Comparison of ENCODE assay signal across 15 cellular contexts in genomic region chr2:218870984-218871344, GRCh38. TPM values are rescaled to one million over a fixed set of nuclear protein-coding genes. Genes with fewer than 3 reads are reported as not detected.
DNase-seq lines count a peak whose midpoint lies in the region; ATAC-seq and TF ChIP-seq lines count a peak whose summit lies in the region.
"Had no signal": no experiment of that assay in that cellular context is flagged by ENCODE, and none has a peak within 500 bp of the region (broad histone marks: within the 10 kb centered on the region; RNA-seq: fewer than 3 reads in every experiment).

No MANE protein-coding gene starts in this region.

- no peaks in the 10 kb centered on the region for H3K36me3 ChIP-seq in right atrium auricular region
- peaks cover 4% of the 10 kb centered on the region for H3K36me3 ChIP-seq in OCI-LY3 (replicated peaks; ENCODE audit: low read depth, low read length)
- H3K36me3 ChIP-seq in transverse colon, result no peaks in the 10 kb centered on the region
- no peaks in the 10 kb centered on the region for H3K36me3 ChIP-seq in A673 (ENCODE audit: insufficient read depth, low read length, poor library complexity, severe bottlenecking)

- H3K4me2 ChIP-seq in OCI-LY3 (ENCODE audit: low read length), result peak overlapping the region; percentile 100
- H3K4me2 ChIP-seq: PC-9 had no signal

- peaks cover 0 to 28% of the 10 kb centered on the region in 2 donors for H3K4me1 ChIP-seq in right atrium auricular region
- H3K4me1 ChIP-seq in OCI-LY3 (ENCODE audit: low read length), result peaks cover 28% of the 10 kb centered on the region
- peaks cover 0 to 19% (median 10%) of the 10 kb centered on the region in 4 donors for H3K4me1 ChIP-seq in transverse colon
- H3K4me1 ChIP-seq in A673 (ENCODE audit: insufficient read depth, low read length, poor library complexity, severe bottlenecking), result no peaks in the 10 kb centered on the region

- H3K9me3 ChIP-seq in right atrium auricular region, result no peaks in the 10 kb centered on the region
- H3K9me3 ChIP-seq in OCI-LY3 (ENCODE audit: insufficient read depth, low read length), result no peaks in the 10 kb centered on the region
- no peaks in the 10 kb centered on the region for H3K9me3 ChIP-seq in transverse colon
- H3K9me3 ChIP-seq in A673 (ENCODE audit: low read depth, low read length, poor library complexity, severe bottlenecking), result no peaks in the 10 kb centered on the region

- peaks cover 8 to 27% of the 10 kb centered on the region in 2 donors for H3K27me3 ChIP-seq in right atrium auricular region
- H3K27me3 ChIP-seq in OCI-LY3 (ENCODE audit: low read depth, low read length), result no peaks in the 10 kb centered on the region
- H3K27me3 ChIP-seq in transverse colon, result peaks cover 99% of the 10 kb centered on the region
- H3K27me3 ChIP-seq in A673 (replicated peaks; ENCODE audit: insufficient read depth, low read depth, low read length, poor library complexity), result peaks cover 84% of the 10 kb centered on the region

- peak overlapping the region; percentile 87 for H3K9ac ChIP-seq in OCI-LY3 (ENCODE audit: low read length)

- no peak overlapping the region for H3K27ac ChIP-seq in right atrium auricular region
- H3K27ac ChIP-seq in OCI-LY3 (ENCODE audit: low read length), result peak overlapping the region; percentile 24; the same call in 1 of the 2 replicates
- H3K27ac ChIP-seq in transverse colon, result no peak overlapping the region
- no peak overlapping the region for H3K27ac ChIP-seq in A673 (ENCODE audit: low read depth, low read length, poor library complexity, severe bottlenecking)
- H3K27ac ChIP-seq: PC-9, VCaP had no signal

- intact Hi-C loops in Right ventricle myocardium superior (cut with DNase I), result no loop called here
- intact Hi-C loops in left ventricle myocardium superior (cut with micrococcal nuclease), result no loop called here
- intact Hi-C loops in transverse colon (cut with DNase I; ENCODE audit: low total_unique reads), result no loop called here
- intact Hi-C loops in A673 (cut with micrococcal nuclease; ENCODE audit: unreplicated experiment), result loop anchor here (10.0 kb wide), 1 partner anchor 254 kb away; no protein-coding TSS in a partner anchor

- TF ChIP-seq CTCF in right atrium auricular region (IDR thresholded peaks at IDR 0.05) (no peak), OCI-LY3 (IDR thresholded peaks at IDR 0.05; ENCODE audit: low read depth, low read length) (no peak), transverse colon (IDR thresholded peaks at IDR 0.05) (no peak), A673 (conservative IDR thresholded peaks at IDR 0.05; ENCODE audit: low read depth, low read length) (no peak)

- no peak for TF ChIP-seq EP300 in transverse colon (IDR thresholded peaks at IDR 0.05; ENCODE audit: low read depth)

- DNase-seq in Right ventricle myocardium superior (peak; percentile 70), right atrium auricular region (ENCODE audit: low spot score) (no peak), left ventricle myocardium superior (peak; percentile 53), transverse colon (peak; percentile 27), superior temporal gyrus (ENCODE audit: extremely low spot score) (no peak), SK-N-DZ (ENCODE audit: low spot score) (no peak), A673 (ENCODE audit: low spot score) (no peak)
- DNase-seq: NCI-H1436, nephron progenitor cell, PC-9 had no signal

- peak overlapping the region; percentile 42 for H2AFZ ChIP-seq in OCI-LY3 (ENCODE audit: low read depth, low read length)
- H2AFZ ChIP-seq: PC-9 had no signal

- POLR2A ChIA-PET in A673 (lab: Charles Lee; ENCODE audit: low non-redundant PET), result interaction anchor here (0.7 kb wide), 1 partner anchor 10 kb away, joined by 3 read pairs; no protein-coding TSS in a partner anchor

- peak; percentile 31 for ATAC-seq in Right ventricle myocardium superior (ENCODE audit: poor library complexity)
- no peak for ATAC-seq in left ventricle myocardium superior

- TF ChIP-seq POLR2A in transverse colon (IDR thresholded peaks at IDR 0.05), result no peak

- in situ Hi-C loops in transverse colon (cut with MboI; ENCODE audit: low pct_ligation_motif_present in 1 of 4, low pct_unique_long_range_greater_than_20kb in 1 of 4, low sequenced_read_pairs in 3 of 4), result no loop called here

- CTCF ChIA-PET in A673 (lab: Charles Lee), result interaction anchor here (0.7 to 1.1 kb wide), 2 partner anchors 19 to 58 kb away, joined by 3 read pairs; no protein-coding TSS in a partner anchor

- peak overlapping the region in 1 of 2 donors; percentile 20 for H3K4me3 ChIP-seq in right atrium auricular region
- H3K4me3 ChIP-seq in OCI-LY3 (ENCODE audit: low read length), result peak overlapping the region; percentile 93
- peak overlapping the region in 2 of 4 donors; percentile 16 to 34 for H3K4me3 ChIP-seq in transverse colon
- H3K4me3 ChIP-seq in A673 (ENCODE audit: low read depth, low read length, poor library complexity, severe bottlenecking), result no peak overlapping the region
- H3K4me3 ChIP-seq: PC-9 had no signal

- no peaks in the 10 kb centered on the region for H4K20me1 ChIP-seq in OCI-LY3 (ENCODE audit: insufficient read depth, low read length)

- peaks cover 11% of the 10 kb centered on the region for H3K79me2 ChIP-seq in OCI-LY3 (ENCODE audit: low read length)

- 0% methylated on average over 3 of the region's 18 CpGs; no CpG with 5 or more reads in 1 of the 2 donors for WGBS in transverse colon (ENCODE audit: low coverage in 1 of 2), 2 donors

- BruUV-seq in A673 (replicated peaks; lab: Mats Ljungman, UMichigan), result no TSS peak

RNA-seq across cellular contexts. Expression of gene WNT10A, which starts 9.7 kb away (rescaled TPM):
- total RNA-seq in Right ventricle myocardium superior (not detected), right atrium auricular region (1 to 10 TPM in 1 of 2 donors, under 1 TPM in 1; 0.90 to 1.2 TPM), left ventricle myocardium superior (not detected), transverse colon (1 to 10 TPM in 1 of 4 donors, under 1 TPM in 1, not detected in 2; 0.27 to 1.6 TPM), A673 (2021) (0.47 and 0.81 TPM in 2 replicates)
- polyA plus RNA-seq in SK-N-DZ (2014; cell fraction: cytosol; rRNA removed), result 0.19 TPM in 1 of 2 replicates, not detected in the other
- 0.70 TPM in 1 of 2 replicates, not detected in the other for polyA plus RNA-seq in SK-N-DZ (2014; cell fraction: nucleus; rRNA removed)
- total RNA-seq: endothelial cell of umbilical vein, temporal lobe had no signal
- polyA plus RNA-seq: endothelial cell of umbilical vein had no signal

RNA-seq across cellular contexts. Expression of gene WNT6, which starts 11.4 kb away (rescaled TPM):
- total RNA-seq in Right ventricle myocardium superior (2.6 TPM), right atrium auricular region (1 to 10 TPM; 1.8 to 2.4 TPM), left ventricle myocardium superior (2.4 TPM), transverse colon (100 to 1,000 TPM in 1 of 4 donors, 1 to 10 TPM in 1, under 1 TPM in 1, not detected in 1; 0.82 to 164 (median 1.7) TPM), A673 (2021) (not detected in 2 replicates)
- 0.09 and 0.35 TPM in 2 replicates for polyA plus RNA-seq in SK-N-DZ (2014; cell fraction: cytosol; rRNA removed)
- not detected in 2 replicates for polyA plus RNA-seq in SK-N-DZ (2014; cell fraction: nucleus; rRNA removed)
- total RNA-seq: activated naive CD4-positive, alpha-beta T cell treated with anti-CD3 and anti-CD28 coated beads, Interleukin-2, amount 50 U/mL, for 72 hours; endothelial cell of umbilical vein; temporal lobe had no signal
- polyA plus RNA-seq: endothelial cell of umbilical vein had no signal

RNA-seq across cellular contexts. Expression of gene PRKAG3, which starts 39.4 kb away (rescaled TPM):
- total RNA-seq in Right ventricle myocardium superior, result not detected
- total RNA-seq in right atrium auricular region, result under 1 TPM in 1 of 2 donors, not detected in 1; 0.19 TPM
- total RNA-seq in left ventricle myocardium superior, result 0.12 TPM
- total RNA-seq in transverse colon, result not detected
- not detected in 2 replicates for polyA plus RNA-seq in SK-N-DZ (2014; cell fraction: cytosol; rRNA removed)
- not detected in 2 replicates for polyA plus RNA-seq in SK-N-DZ (2014; cell fraction: nucleus; rRNA removed)
- not detected in 2 replicates for total RNA-seq in A673 (2021)
- total RNA-seq: activated naive CD4-positive, alpha-beta T cell treated with anti-CD3 and anti-CD28 coated beads, Interleukin-2, amount 50 U/mL, for 72 hours; endothelial cell of umbilical vein; PC-9; temporal lobe had no signal
- polyA plus RNA-seq: endothelial cell of umbilical vein had no signal

Comparison
In these comparisons a context has a peak if more than half of its experiments do, and no peak if none do; other contexts are left out.
1. DNase-seq: peak in Right ventricle myocardium superior (single experiment), left ventricle myocardium superior (single experiment) and transverse colon (single experiment); none in right atrium auricular region (single experiment), superior temporal gyrus (single experiment), SK-N-DZ (single experiment) and A673 (single experiment).